Comparison of ENCODE assay signal across 8 cellular contexts in the genomic region with DNA sequence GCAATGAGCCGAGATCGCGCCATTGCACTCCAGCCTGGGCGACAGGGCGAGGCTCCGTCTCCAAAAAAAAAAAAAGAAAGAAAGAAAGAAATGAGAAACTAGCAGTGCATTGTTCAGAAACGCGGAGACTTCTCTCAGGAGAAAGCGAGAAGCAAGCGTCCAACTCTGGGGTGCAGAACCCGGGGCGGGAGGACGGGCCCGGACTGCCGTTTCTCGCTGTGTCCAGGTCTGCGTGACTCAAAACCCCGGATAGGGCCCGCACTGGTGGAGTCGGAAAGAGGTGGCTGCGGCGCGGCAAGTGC. TPM values are rescaled to one million over a fixed set of nuclear protein-coding genes. Genes with fewer than 3 reads are reported as not detected.
A peak's percentile ranks its signal among the peaks of the same experiment; 100 is the strongest.
DNase-seq lines count a peak whose midpoint lies in the region; ATAC-seq and TF ChIP-seq lines count a peak whose summit lies in the region.

No MANE protein-coding gene starts in this region.

- H2AFZ ChIP-seq in PC-9: peak overlapping the region; percentile 75

- H4K20me1 ChIP-seq in PC-9 (ENCODE audit: insufficient read depth): peaks cover 14% of the 10 kb centered on the region

- H3K9me3 Mint-ChIP-seq in CD4-positive, alpha-beta memory T cell: no peaks in the 10 kb centered on the region
- no peaks in the 10 kb centered on the region for H3K9me3 Mint-ChIP-seq in osteocyte (ENCODE audit: unreplicated experiment)

- BruUV-seq in PC-9 (replicated peaks; lab: Mats Ljungman, UMichigan): no TSS peak

- CTCF ChIA-PET in CD4-positive, alpha-beta memory T cell (lab: Charles Lee; ENCODE audit: partially characterized antibody): interaction anchor here (1.3 kb wide), 1 partner anchor 240 kb away, joined by 3 read pairs; the partner anchor contains the start of gene AURKAIP1
- CTCF ChIA-PET in PC-9 (lab: Charles Lee): no interaction called here

- peak overlapping the region; percentile 89 to 97 (median 94) for H3K4me3 Mint-ChIP-seq in CD4-positive, alpha-beta memory T cell
- peak overlapping the region; percentile 87 for H3K4me3 Mint-ChIP-seq in osteocyte (ENCODE audit: unreplicated experiment)

- H3K4me1 ChIP-seq in CD4-positive, alpha-beta memory T cell (ENCODE audit: insufficient read depth, low read length): peaks cover 29% of the 10 kb centered on the region
- peaks cover 21% of the 10 kb centered on the region for H3K4me1 ChIP-seq in PC-9 (replicated peaks; ENCODE audit: insufficient read depth)

- H3K27ac Mint-ChIP-seq in CD4-positive, alpha-beta memory T cell: peak overlapping the region; percentile 98 to 100 (median 99)
- H3K27ac Mint-ChIP-seq in osteocyte (ENCODE audit: unreplicated experiment): peak overlapping the region; percentile 75

- intact Hi-C loops in CD4-positive, alpha-beta memory T cell (cut with micrococcal nuclease): loop anchor here (1.0 to 2.0 kb wide), 5 partner anchors 14 to 294 kb away; partner anchors contain the start of genes AURKAIP1, FNDC10 and SSU72
- intact Hi-C loops in PC-9 (cut with micrococcal nuclease; ENCODE audit: unreplicated experiment): no loop called here

- H3K9me2 ChIP-seq in PC-9 (ENCODE audit: insufficient read depth): no peaks in the 10 kb centered on the region

- no peaks in the 10 kb centered on the region for H3K36me3 ChIP-seq in CD4-positive, alpha-beta memory T cell (ENCODE audit: insufficient read depth, low read length)
- H3K36me3 ChIP-seq in PC-9 (ENCODE audit: low read depth): no peaks in the 10 kb centered on the region

- TF ChIP-seq CTCF in PC-9 (conservative IDR thresholded peaks at IDR 0.05) (no peak), epithelial cell of esophagus (IDR thresholded peaks at IDR 0.05; ENCODE audit: insufficient read depth, low read depth, low read length, missing control alignments) (no peak), osteocyte (IDR thresholded peaks at IDR 0.05) (no peak)

- peaks cover 10 to 38% (median 26%) of the 10 kb centered on the region in 4 donors for H3K4me1 Mint-ChIP-seq in CD4-positive, alpha-beta memory T cell
- peaks cover 34% of the 10 kb centered on the region for H3K4me1 Mint-ChIP-seq in osteocyte (ENCODE audit: unreplicated experiment)

- H3K9me3 ChIP-seq in CD4-positive, alpha-beta memory T cell (ENCODE audit: control insufficient read depth in 1 of 2, low read length in 2 of 2): no peaks in the 10 kb centered on the region
- H3K9me3 ChIP-seq in PC-9 (ENCODE audit: insufficient read depth, low read depth): no peaks in the 10 kb centered on the region

- H3K36me3 Mint-ChIP-seq in CD4-positive, alpha-beta memory T cell: peaks cover 0 to 12% of the 10 kb centered on the region in 2 donors
- H3K36me3 Mint-ChIP-seq in osteocyte (ENCODE audit: unreplicated experiment): peaks cover 6% of the 10 kb centered on the region

- H3K27me3 Mint-ChIP-seq in CD4-positive, alpha-beta memory T cell: no peaks in the 10 kb centered on the region
- H3K27me3 Mint-ChIP-seq in osteocyte (ENCODE audit: unreplicated experiment): no peaks in the 10 kb centered on the region

- H3K4me2 ChIP-seq in PC-9: peak overlapping the region; percentile 96

- H3K79me2 ChIP-seq in PC-9 (ENCODE audit: low read depth): peaks cover 29% of the 10 kb centered on the region

- no peaks in the 10 kb centered on the region for H3K27me3 ChIP-seq in CD4-positive, alpha-beta memory T cell (ENCODE audit: insufficient read depth, low read length)
- H3K27me3 ChIP-seq in PC-9 (ENCODE audit: insufficient read depth, low read depth): no peaks in the 10 kb centered on the region

- POLR2A ChIA-PET in CD4-positive, alpha-beta memory T cell (lab: Charles Lee; ENCODE audit: partially characterized antibody): interaction anchor here (0.8 to 6.8 kb wide), 19 partner anchors 8 to 776 kb away, joined by 3 to 152 read pairs (median 6); partner anchors contain the start of genes ATAD3A, AURKAIP1, CCNL2 and FNDC10
- POLR2A ChIA-PET in PC-9 (lab: Charles Lee; ENCODE audit: unreplicated experiment): interaction anchor here (0.6 kb wide), 2 partner anchors 8 to 43 kb away, joined by 7 to 17 read pairs; no protein-coding TSS in a partner anchor

- peak overlapping the region; percentile 100 for H3K27ac ChIP-seq in CD4-positive, alpha-beta memory T cell (ENCODE audit: low read depth, low read length)
- H3K27ac ChIP-seq in PC-9: no peak overlapping the region

- ATAC-seq in GM21619 (IDR thresholded peaks at IDR 0.05; ENCODE audit: unreplicated experiment): no peak

- peak overlapping the region; percentile 73 to 89 for H3K4me3 ChIP-seq in CD4-positive, alpha-beta memory T cell (ENCODE audit: low read length in 2 of 2)
- peak overlapping the region; percentile 79 for H3K4me3 ChIP-seq in PC-9
- peak overlapping the region; percentile 85 for H3K4me3 ChIP-seq in epithelial cell of esophagus (ENCODE audit: low read length)

- no peak for DNase-seq in CD4-positive, alpha-beta memory T cell
- DNase-seq in PC-9 (no peak), epithelial cell of esophagus (ENCODE audit: low read depth) (no peak), osteocyte (ENCODE audit: extremely low spot score, unreplicated experiment) (no peak), COLO829 (ENCODE audit: low spot score) (no peak)
- DNase-seq in activated effector memory CD4-positive, alpha-beta T cell treated with Interleukin-2 at 50 U/mL for 16 hours: no peak
- no peak for DNase-seq in stimulated activated CD4-positive, alpha-beta T cell treated with anti-CD3 and anti-CD28 coated beads, Interleukin-4, amount 100 ng/mL, for 24 hours

- H3F3A ChIP-seq in PC-9 (ENCODE audit: insufficient read depth, low read depth): peaks cover 16% of the 10 kb centered on the region; the same call in 1 of the 2 replicates

RNA-seq across cellular contexts. Expression of gene MIB2, which starts 0.4 kb away (rescaled TPM):
- total RNA-seq in CD4-positive, alpha-beta memory T cell: 100 to 1,000 TPM; 112 to 114 TPM
- polyA plus RNA-seq in CD4-positive, alpha-beta memory T cell: 10 to 100 TPM; 12.7 to 34.6 TPM
- total RNA-seq in PC-9 (2021) (75.0 and 92.8 TPM in 2 replicates), osteocyte (105 and 108 TPM in 2 replicates)

RNA-seq across cellular contexts. Expression of gene FNDC10, which starts 15.0 kb away (rescaled TPM):
- 1 to 10 TPM; 2.7 to 2.9 TPM for total RNA-seq in CD4-positive, alpha-beta memory T cell
- polyA plus RNA-seq in CD4-positive, alpha-beta memory T cell: 1 to 10 TPM in 1 of 2 donors, under 1 TPM in 1; 0.72 to 1.3 TPM
- total RNA-seq in PC-9 (2021) (5.4 and 7.8 TPM in 2 replicates), osteocyte (25.6 and 28.0 TPM in 2 replicates)

RNA-seq across cellular contexts. Expression of gene MMP23B, which starts 17.1 kb away (rescaled TPM):
- total RNA-seq in CD4-positive, alpha-beta memory T cell: 1 to 10 TPM; 3.5 to 3.7 TPM
- polyA plus RNA-seq in CD4-positive, alpha-beta memory T cell: under 1 TPM in 1 of 2 donors, not detected in 1; 0.53 TPM
- 4.6 and 4.9 TPM in 2 replicates for total RNA-seq in PC-9 (2021)
- 4.8 and 8.5 TPM in 2 replicates for total RNA-seq in osteocyte

RNA-seq across cellular contexts. Expression of gene SSU72, which starts 40.2 kb away (rescaled TPM):
- total RNA-seq in CD4-positive, alpha-beta memory T cell: 100 to 1,000 TPM; 128 to 132 TPM
- polyA plus RNA-seq in CD4-positive, alpha-beta memory T cell: 100 to 1,000 TPM; 202 to 209 TPM
- 139 and 145 TPM in 2 replicates for total RNA-seq in PC-9 (2021)
- total RNA-seq in osteocyte: 117 and 121 TPM in 2 replicates

RNA-seq across cellular contexts. Expression of gene CDK11B, which starts 43.9 kb away (rescaled TPM):
- 10 to 100 TPM; 44.2 to 44.7 TPM for total RNA-seq in CD4-positive, alpha-beta memory T cell
- 10 to 100 TPM in 1 of 2 donors, 1 to 10 TPM in 1; 2.5 to 24.5 TPM for polyA plus RNA-seq in CD4-positive, alpha-beta memory T cell
- total RNA-seq in PC-9 (2021): 21.2 and 22.5 TPM in 2 replicates
- total RNA-seq in osteocyte: 28.8 and 29.7 TPM in 2 replicates
